ENCODE assay signal across 8 cellular contexts in genomic region chr5:78920604-78921003, GRCh38.
DNase-seq lines count a peak whose midpoint lies in the region; ATAC-seq and TF ChIP-seq lines count a peak whose summit lies in the region.

No MANE protein-coding gene starts in this region.

- TF ChIP-seq CTCF in AG09319 (IDR thresholded peaks at IDR 0.05; ENCODE audit: low read depth, low read length) (peak; percentile 59), HCT116 (IDR thresholded peaks at IDR 0.05 in 2 of 3, conservative IDR thresholded peaks at IDR 0.05 in 1 of 3; ENCODE audit: borderline replicate concordance in 1 of 3, insufficient read depth in 1 of 3, low read depth in 2 of 3, low read length in 2 of 3) (no peak)

- ATAC-seq in HCT116, result peak; percentile 67

- H3K4me1 ChIP-seq in HCT116 (ENCODE audit: control insufficient read depth in 1 of 2, insufficient read depth in 2 of 2, low read length in 2 of 2) (no peaks in the 10 kb centered on the region), adipocyte (ENCODE audit: control insufficient read depth, insufficient read depth, low read length) (no peaks in the 10 kb centered on the region)

- CTCF ChIA-PET in HCT116 (lab: Charles Lee), result interaction anchor here (1.9 kb wide), 1 partner anchor 21 kb away, joined by 8 read pairs; no protein-coding TSS in a partner anchor

- POLR2A ChIA-PET in HCT116 (lab: Charles Lee), result no interaction called here

- H3K27me3 ChIP-seq in HCT116 (ENCODE audit: insufficient read depth, low read length) (no peaks in the 10 kb centered on the region), adipocyte (replicated peaks; ENCODE audit: control insufficient read depth, insufficient read depth, low read length) (no peaks in the 10 kb centered on the region)

- H4K20me1 ChIP-seq in HCT116 (ENCODE audit: insufficient read depth), result no peaks in the 10 kb centered on the region

- no peaks in the 10 kb centered on the region for H3K9me2 ChIP-seq in HCT116 (ENCODE audit: insufficient read depth)

- intact Hi-C loops in HCT116 (cut with micrococcal nuclease), result no loop called here

- H3K9ac ChIP-seq in HCT116 (ENCODE audit: low read length) (no peak overlapping the region), adipocyte (ENCODE audit: low read length) (no peak overlapping the region)

- BruUV-seq in HCT116 (replicated peaks; lab: Mats Ljungman, UMichigan), result no TSS peak

- no peak overlapping the region for H3K27ac ChIP-seq in HCT116 (ENCODE audit: low read depth, low read length)

- H3K36me3 ChIP-seq in HCT116 (ENCODE audit: control insufficient read depth in 1 of 2, insufficient read depth in 2 of 2, low read length in 2 of 2), result no peaks in the 10 kb centered on the region
- H3K36me3 ChIP-seq in adipocyte (ENCODE audit: control insufficient read depth, insufficient read depth, low read length, severe bottlenecking), result no peaks in the 10 kb centered on the region

- H3K4me2 ChIP-seq in HCT116 (ENCODE audit: low read length), result no peak overlapping the region

- H3K4me3 ChIP-seq in HCT116 (replicated peaks in 1 of 2; ENCODE audit: low read depth in 1 of 2, low read length in 2 of 2) (no peak overlapping the region), adipocyte (ENCODE audit: low read length) (no peak overlapping the region)

- TF ChIP-seq POLR2A in HCT116 (IDR thresholded peaks at IDR 0.05; ENCODE audit: borderline replicate concordance, extremely low read depth, insufficient read depth, insufficient read length), result no peak

- H3K9me3 ChIP-seq in HCT116 (ENCODE audit: control insufficient read depth in 1 of 2, insufficient read depth in 1 of 2, low read depth in 1 of 2, low read length in 2 of 2) (no peaks in the 10 kb centered on the region), adipocyte (ENCODE audit: control insufficient read depth, low read length) (no peaks in the 10 kb centered on the region)

- no peak for DNase-seq in AG09319 (ENCODE audit: extremely low read depth, low read depth)
- no peak for DNase-seq in HCT116 (ENCODE audit: low read depth, low spot score)
- DNase-seq in adipocyte (ENCODE audit: low read depth), result peak; percentile 49
- DNase-seq in iris pigment epithelial cell (ENCODE audit: low read depth), result peak; percentile 45
- DNase-seq in kidney glomerular epithelial cell (lab: John Stamatoyannopoulos, UW), result no peak
- DNase-seq in DMS79 (lab: John Stamatoyannopoulos, UW), result no peak
- no peak for DNase-seq in SHP77 treated with DMSO at 0.1 percent for 48 hours (lab: John Stamatoyannopoulos, UW)
- no peak for DNase-seq in AML-193 (lab: John Stamatoyannopoulos, UW)

- no peaks in the 10 kb centered on the region for H3K79me2 ChIP-seq in HCT116 (ENCODE audit: insufficient read depth, low read length)

- RAD21 ChIA-PET in HCT116 (lab: Charles Lee; ENCODE audit: low non-redundant PET in 1 of 2, low total read pairs in 2 of 2, uncharacterized antibody in 2 of 2, unreplicated experiment in 2 of 2), result interaction anchor here in 1 of 2 experiments (0.6 kb wide), 1 partner anchor 320 kb away, joined by 3 read pairs; no protein-coding TSS in a partner anchor

- peak; percentile 29; the same call in 1 of the 2 replicates for TF ChIP-seq RAD21 in HCT116 (IDR thresholded peaks at IDR 0.05; ENCODE audit: low read depth)

- H2AFZ ChIP-seq in HCT116 (ENCODE audit: low read depth, low read length, poor library complexity, severe bottlenecking), result no peak overlapping the region

TF ChIP-seq in HCT116, 20 proteins besides CTCF, POLR2A, EP300 and RAD21:
- TF ChIP-seq ELF1 (IDR thresholded peaks at IDR 0.05; ENCODE audit: borderline replicate concordance, low read depth) (no peak), SP1 (IDR thresholded peaks at IDR 0.05; ENCODE audit: low read depth) (no peak), SRF (IDR thresholded peaks at IDR 0.05; ENCODE audit: low read depth) (no peak), EZH2 (IDR thresholded peaks at IDR 0.05) (no peak), CBX3 (IDR thresholded peaks at IDR 0.05; ENCODE audit: low read depth) (no peak), REST (IDR thresholded peaks at IDR 0.05; ENCODE audit: low read depth) (no peak), CEBPB (IDR thresholded peaks at IDR 0.05; ENCODE audit: low read depth) (no peak), ATF3 (IDR thresholded peaks at IDR 0.05) (no peak)

Comparison
In these comparisons a context has a peak if more than half of its experiments do, and no peak if none do; other contexts are left out.
1. DNase-seq: peak in adipocyte (single experiment) and iris pigment epithelial cell (single experiment); none in AG09319 (single experiment), HCT116 (single experiment), kidney glomerular epithelial cell (single experiment), DMS79 (single experiment), SHP77 treated with DMSO at 0.1 percent for 48 hours (single experiment) and AML-193 (0 of 2).